ENCODE assay signal across 8 cellular contexts in the genomic region with DNA sequence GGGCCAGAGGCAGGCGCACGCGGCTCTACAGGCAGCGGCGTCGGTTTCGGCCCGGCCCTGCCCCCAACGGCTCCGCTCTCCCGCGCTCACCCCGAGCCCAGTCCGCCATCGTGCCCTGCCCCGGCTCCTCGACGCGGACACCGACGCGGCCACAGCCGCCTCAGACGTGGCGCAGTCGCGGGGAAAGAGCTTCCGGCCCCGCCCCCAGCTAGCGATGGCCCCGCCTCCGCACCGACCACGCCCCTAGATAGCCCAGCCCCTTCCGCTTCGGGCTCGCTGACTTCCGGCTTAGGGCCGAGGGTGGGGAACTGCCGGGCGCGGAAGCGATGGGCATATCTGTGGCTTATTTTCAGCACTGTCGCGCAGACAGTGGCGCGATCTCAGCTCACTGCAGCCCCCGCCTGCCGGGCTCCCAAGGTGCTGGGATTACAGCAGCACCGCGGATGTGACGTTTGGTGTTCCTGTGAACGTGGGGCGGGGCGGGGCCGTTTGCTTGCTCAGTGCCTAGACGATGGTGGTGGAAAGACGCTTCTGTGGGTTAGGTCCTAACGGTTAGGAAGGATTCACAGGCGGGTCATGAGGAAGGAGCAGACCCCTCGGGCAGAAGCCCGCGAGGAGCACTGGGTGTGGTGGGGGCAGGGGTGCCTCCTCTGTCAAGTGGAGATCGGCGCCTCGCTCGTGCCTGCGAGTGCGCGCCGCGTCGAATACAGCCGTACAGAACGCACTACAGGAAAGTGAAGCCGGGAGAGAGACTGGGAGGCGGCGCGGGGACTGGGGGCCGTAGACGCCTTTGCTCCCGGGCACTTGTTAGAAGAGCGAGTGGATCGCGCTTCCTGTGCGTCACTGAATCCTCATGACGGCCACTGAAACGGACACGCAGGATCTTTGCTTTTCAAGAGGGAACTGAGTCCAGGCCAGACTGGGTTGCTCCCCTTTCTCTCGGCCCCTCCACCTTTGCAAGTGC. TPM values are rescaled to one million over a fixed set of nuclear protein-coding genes. Genes with fewer than 3 reads are reported as not detected.
A peak's percentile ranks its signal among the peaks of the same experiment; 100 is the strongest.
DNase-seq lines count a peak whose midpoint lies in the region; ATAC-seq and TF ChIP-seq lines count a peak whose summit lies in the region.

Gene BET1L, minus strand, starts transcription at position 187 of the 964 bp plus-strand sequence. Its CDS starts 78 bp downstream, at position 109.
Gene RIC8A, plus strand, starts transcription at position 496 of the 964 bp plus-strand sequence. CDS start 1,147 bp downstream, outside the sequence.

- peak within 1 kb of the TSS; percentile 91 for H3K4me3 ChIP-seq in PC-3 (ENCODE audit: low read length)

- TSS peak; percentile 85 for BruUV-seq in PC-3 (replicated peaks; lab: Mats Ljungman, UMichigan)

- POLR2A ChIA-PET in PC-3 (lab: Charles Lee; ENCODE audit: unreplicated experiment) = interaction anchor here (0.5 to 1.0 kb wide), 6 partner anchors 8 to 299 kb away, joined by 3 to 8 read pairs (median 4); no protein-coding TSS in a partner anchor

- H3K27ac ChIP-seq in PC-3 (ENCODE audit: low read length) (peak within 1 kb of the TSS; percentile 98), epithelial cell of prostate (peak within 1 kb of the TSS; percentile 100)

- H3K9me2 ChIP-seq in PC-3 (replicated peaks; ENCODE audit: low read length) = no peaks in the 10 kb centered on the region

- TF ChIP-seq CTCF in PC-3 (conservative IDR thresholded peaks at IDR 0.05; ENCODE audit: low read depth, low read length) = no peak

- peak within 1 kb of the TSS; percentile 74 for H2AFZ ChIP-seq in PC-3 (ENCODE audit: low read length)

- H3K36me3 ChIP-seq in PC-3 (ENCODE audit: low read depth, low read length) = peaks cover 35% of the 10 kb centered on the region

- no peak for TF ChIP-seq RAD21 in Ishikawa (IDR thresholded peaks at IDR 0.05; ENCODE audit: low read depth)

- DNase-seq in DMS114 treated with DMSO at 0.1 percent for 48 hours (lab: John Stamatoyannopoulos, UW; ENCODE audit: unreplicated experiment) = peak; percentile 82
- DNase-seq in PC-3 = peak; percentile 94
- peak; percentile 93 for DNase-seq in activated T-cell treated with anti-CD3 and anti-CD28 coated beads for 48 hours (ENCODE audit: low read depth)
- peak; percentile 93 for DNase-seq in epithelial cell of prostate (ENCODE audit: low read depth, low spot score)
- peak; percentile 96 for DNase-seq in mucosa of gallbladder (ENCODE audit: low spot score)
- peak; percentile 89 to 93 for DNase-seq in stimulated activated CD8-positive, alpha-beta memory T cell treated with anti-CD3 and anti-CD28 coated beads, Interleukin-4, amount 100 ng/mL, for 4 hours (ENCODE audit: low read depth in 2 of 2, low spot score in 1 of 2)

- H3K79me2 ChIP-seq in PC-3 (ENCODE audit: low read length) = peaks cover 61% of the 10 kb centered on the region

- no peak for TF ChIP-seq EP300 in Ishikawa (IDR thresholded peaks at IDR 0.05; ENCODE audit: borderline replicate concordance)

- H3K9me3 ChIP-seq in PC-3 (ENCODE audit: low read length) = no peaks in the 10 kb centered on the region

- H3K9ac ChIP-seq in PC-3 (ENCODE audit: low read length) = peak within 1 kb of the TSS; percentile 98

- H3F3A ChIP-seq in PC-3 (ENCODE audit: low read length, unreplicated experiment) = no peaks in the 10 kb centered on the region

- no peaks in the 10 kb centered on the region for H4K20me1 ChIP-seq in PC-3 (ENCODE audit: low read length)

- no peaks in the 10 kb centered on the region for H3K27me3 ChIP-seq in PC-3 (ENCODE audit: low read length)

- H3K4me1 ChIP-seq in PC-3 (ENCODE audit: insufficient read depth, low read length) = peaks cover 23% of the 10 kb centered on the region

- ATAC-seq in GM21576 (IDR thresholded peaks at IDR 0.05; ENCODE audit: unreplicated experiment) = peak; percentile 69
- peak; percentile 65 for ATAC-seq in PC-3

- peak within 1 kb of the TSS; percentile 97 for H3K4me2 ChIP-seq in PC-3 (ENCODE audit: low read length)

- intact Hi-C loops in PC-3 (cut with micrococcal nuclease) = loop anchor here (1.0 kb wide), 1 partner anchor 29 kb away; the partner anchor contains the start of genes PSMD13 and SIRT3

- CTCF ChIA-PET in PC-3 (lab: Charles Lee) = interaction anchor here (0.7 kb wide), 1 partner anchor 9 kb away, joined by 3 read pairs; no protein-coding TSS in a partner anchor

TF ChIP-seq in Ishikawa, 13 proteins besides CTCF, POLR2A, EP300 and RAD21:
- TF ChIP-seq TCF12 (IDR thresholded peaks at IDR 0.05; ENCODE audit: low read depth) (peak; percentile 11; the same call in 1 of the 2 replicates), YY1 (IDR thresholded peaks at IDR 0.05; ENCODE audit: low read depth) (peak; percentile 67), USF1 (IDR thresholded peaks at IDR 0.05) (no peak), TEAD4 (IDR thresholded peaks at IDR 0.05) (no peak), ZBTB7A (IDR thresholded peaks at IDR 0.05; ENCODE audit: low read depth) (no peak), FOXM1 (IDR thresholded peaks at IDR 0.05; ENCODE audit: borderline replicate concordance, low read depth) (no peak), CEBPB (IDR thresholded peaks at IDR 0.05) (no peak), CREB1 (IDR thresholded peaks at IDR 0.05; ENCODE audit: low read depth) (peak; percentile 70; the same call in 1 of the 2 replicates), EGR1 (IDR thresholded peaks at IDR 0.05) (peak; percentile 32; the same call in 1 of the 2 replicates), TAF1 (IDR thresholded peaks at IDR 0.05; ENCODE audit: low read depth) (peak; percentile 73), NFIC (IDR thresholded peaks at IDR 0.05) (no peak)
- TF ChIP-seq, protein P1, sequence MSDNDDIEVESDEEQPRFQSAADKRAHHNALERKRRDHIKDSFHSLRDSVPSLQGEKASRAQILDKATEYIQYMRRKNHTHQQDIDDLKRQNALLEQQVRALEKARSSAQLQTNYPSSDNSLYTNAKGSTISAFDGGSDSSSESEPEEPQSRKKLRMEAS (IDR thresholded peaks at IDR 0.05) = peak; percentile 84
- TF ChIP-seq, protein P2, sequence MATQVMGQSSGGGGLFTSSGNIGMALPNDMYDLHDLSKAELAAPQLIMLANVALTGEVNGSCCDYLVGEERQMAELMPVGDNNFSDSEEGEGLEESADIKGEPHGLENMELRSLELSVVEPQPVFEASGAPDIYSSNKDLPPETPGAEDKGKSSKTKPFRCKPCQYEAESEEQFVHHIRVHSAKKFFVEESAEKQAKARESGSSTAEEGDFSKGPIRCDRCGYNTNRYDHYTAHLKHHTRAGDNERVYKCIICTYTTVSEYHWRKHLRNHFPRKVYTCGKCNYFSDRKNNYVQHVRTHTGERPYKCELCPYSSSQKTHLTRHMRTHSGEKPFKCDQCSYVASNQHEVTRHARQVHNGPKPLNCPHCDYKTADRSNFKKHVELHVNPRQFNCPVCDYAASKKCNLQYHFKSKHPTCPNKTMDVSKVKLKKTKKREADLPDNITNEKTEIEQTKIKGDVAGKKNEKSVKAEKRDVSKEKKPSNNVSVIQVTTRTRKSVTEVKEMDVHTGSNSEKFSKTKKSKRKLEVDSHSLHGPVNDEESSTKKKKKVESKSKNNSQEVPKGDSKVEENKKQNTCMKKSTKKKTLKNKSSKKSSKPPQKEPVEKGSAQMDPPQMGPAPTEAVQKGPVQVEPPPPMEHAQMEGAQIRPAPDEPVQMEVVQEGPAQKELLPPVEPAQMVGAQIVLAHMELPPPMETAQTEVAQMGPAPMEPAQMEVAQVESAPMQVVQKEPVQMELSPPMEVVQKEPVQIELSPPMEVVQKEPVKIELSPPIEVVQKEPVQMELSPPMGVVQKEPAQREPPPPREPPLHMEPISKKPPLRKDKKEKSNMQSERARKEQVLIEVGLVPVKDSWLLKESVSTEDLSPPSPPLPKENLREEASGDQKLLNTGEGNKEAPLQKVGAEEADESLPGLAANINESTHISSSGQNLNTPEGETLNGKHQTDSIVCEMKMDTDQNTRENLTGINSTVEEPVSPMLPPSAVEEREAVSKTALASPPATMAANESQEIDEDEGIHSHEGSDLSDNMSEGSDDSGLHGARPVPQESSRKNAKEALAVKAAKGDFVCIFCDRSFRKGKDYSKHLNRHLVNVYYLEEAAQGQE (IDR thresholded peaks at IDR 0.05; ENCODE audit: low read depth) = peak; percentile 44; the same call in 1 of the 2 replicates
TF ChIP-seq in Ishikawa: peak in this region for 7.

RNA-seq across cellular contexts. Expression of gene BET1L, which starts in this region (rescaled TPM):
- total RNA-seq in PC-3 (2014; rRNA removed) = 12.6 and 14.4 TPM in 2 replicates
- 60.5 TPM for total RNA-seq in mucosa of gallbladder

RNA-seq across cellular contexts. Expression of gene RIC8A, which starts in this region (rescaled TPM):
- total RNA-seq in PC-3 (2014; rRNA removed) (155 and 180 TPM in 2 replicates), mucosa of gallbladder (109 TPM)

Comparison
In these comparisons a context has a peak if more than half of its experiments do, and no peak if none do; other contexts are left out.
1. Peak in every context shown above with its lines: DNase-seq, ATAC-seq, H3K4me3 ChIP-seq and H3K27ac ChIP-seq.